Comparison of ENCODE assay signal across 8 cellular contexts in the genomic region with DNA sequence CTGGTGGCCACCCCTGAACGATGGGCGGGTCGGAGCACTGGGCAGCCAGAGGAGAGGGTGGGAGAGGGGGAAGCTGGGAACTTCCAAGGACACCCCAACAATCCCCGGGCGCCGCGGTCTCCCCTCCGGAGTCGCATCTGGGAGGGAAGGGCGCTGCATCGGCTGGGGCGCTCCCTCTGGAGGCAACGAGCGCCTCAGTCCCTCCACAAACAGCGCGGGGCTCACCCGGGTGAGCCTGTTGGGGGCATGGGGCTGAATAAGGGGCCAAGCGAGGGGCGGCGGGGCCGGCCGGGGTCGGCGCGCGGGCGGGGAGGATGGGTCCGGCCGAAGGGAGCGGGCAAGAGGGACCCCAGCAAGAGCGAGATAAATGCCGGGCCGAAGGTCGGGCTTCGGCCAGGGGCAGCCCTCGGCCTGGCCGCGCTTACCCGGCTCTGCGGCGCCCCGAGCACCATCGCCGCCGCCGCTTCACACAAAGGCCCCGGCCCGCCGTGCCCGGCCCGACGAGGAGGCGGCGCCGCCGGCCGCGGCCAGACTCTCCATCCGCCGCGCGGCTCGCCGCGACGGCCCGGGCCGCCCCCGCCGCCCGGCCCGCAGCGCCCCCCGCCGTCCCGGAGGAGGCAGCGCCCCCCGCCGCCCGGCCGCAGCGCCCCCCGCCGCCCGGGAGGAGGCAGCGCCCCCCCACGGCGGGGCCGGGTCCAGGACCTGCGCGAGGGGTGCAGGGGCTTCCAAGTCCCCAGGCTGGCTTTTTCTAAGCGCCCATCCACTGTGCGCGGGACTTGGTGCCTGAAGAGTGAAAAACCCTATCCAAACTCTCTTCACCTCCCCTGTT. TPM values are rescaled to one million over a fixed set of nuclear protein-coding genes. Genes with fewer than 3 reads are reported as not detected.
DNase-seq lines count a peak whose midpoint lies in the region; ATAC-seq, FAIRE-seq and TF ChIP-seq lines count a peak whose summit lies in the region.

A gene with protein sequence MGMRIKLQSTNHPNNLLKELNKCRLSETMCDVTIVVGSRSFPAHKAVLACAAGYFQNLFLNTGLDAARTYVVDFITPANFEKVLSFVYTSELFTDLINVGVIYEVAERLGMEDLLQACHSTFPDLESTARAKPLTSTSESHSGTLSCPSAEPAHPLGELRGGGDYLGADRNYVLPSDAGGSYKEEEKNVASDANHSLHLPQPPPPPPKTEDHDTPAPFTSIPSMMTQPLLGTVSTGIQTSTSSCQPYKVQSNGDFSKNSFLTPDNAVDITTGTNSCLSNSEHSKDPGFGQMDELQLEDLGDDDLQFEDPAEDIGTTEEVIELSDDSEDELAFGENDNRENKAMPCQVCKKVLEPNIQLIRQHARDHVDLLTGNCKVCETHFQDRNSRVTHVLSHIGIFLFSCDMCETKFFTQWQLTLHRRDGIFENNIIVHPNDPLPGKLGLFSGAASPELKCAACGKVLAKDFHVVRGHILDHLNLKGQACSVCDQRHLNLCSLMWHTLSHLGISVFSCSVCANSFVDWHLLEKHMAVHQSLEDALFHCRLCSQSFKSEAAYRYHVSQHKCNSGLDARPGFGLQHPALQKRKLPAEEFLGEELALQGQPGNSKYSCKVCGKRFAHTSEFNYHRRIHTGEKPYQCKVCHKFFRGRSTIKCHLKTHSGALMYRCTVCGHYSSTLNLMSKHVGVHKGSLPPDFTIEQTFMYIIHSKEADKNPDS (minus strand): TSS at position 567 of the 829 bp plus-strand sequence. CDS start 1,629 bp downstream, outside the sequence.

- peak within 1 kb of the TSS; percentile 19 to 90 (median 85) for H3K27ac ChIP-seq in tibial nerve

- no peak for TF ChIP-seq EP300 in tibial nerve (IDR thresholded peaks at IDR 0.05)

- DNase-seq in CD1c-positive myeloid dendritic cell (ENCODE audit: extremely low spot score), result peak; percentile 81
- peak; percentile 49 for DNase-seq in HK-2 (ENCODE audit: unreplicated experiment)
- DNase-seq in RCC 7860 (ENCODE audit: low spot score), result peak; percentile 7
- peak; percentile 67 for DNase-seq in activated gamma-delta T cell treated with Interleukin-2 at 50 U/mL for 16 hours
- peak; percentile 24 for DNase-seq in foreskin melanocyte
- DNase-seq in nucleus accumbens (lab: John Stamatoyannopoulos, UW), result peak in 42 of 56 donors; percentile 6 to 72 (median 34)
- DNase-seq in tibial nerve (ENCODE audit: low spot score in 2 of 2), result no peak

- TF ChIP-seq POLR2A in tibial nerve (IDR thresholded peaks at IDR 0.05), result no peak

- TF ChIP-seq CTCF in tibial nerve (IDR thresholded peaks at IDR 0.05), result peak; percentile 58 to 84 (median 64)

- H3K36me3 ChIP-seq in tibial nerve, result peaks cover 0 to 36% (median 0%) of the 10 kb centered on the region in 3 donors

- no peaks in the 10 kb centered on the region for H3K9me3 ChIP-seq in tibial nerve

- 1% methylated on average over 24 to 38 of the region's 94 CpGs for WGBS in tibial nerve, 2 donors

- peaks cover 0 to 47% (median 19%) of the 10 kb centered on the region in 4 donors for H3K4me1 ChIP-seq in tibial nerve

- H3K27me3 ChIP-seq in tibial nerve, result no peaks in the 10 kb centered on the region

- peak; percentile 64 for ATAC-seq in GM19328 (IDR thresholded peaks at IDR 0.05; ENCODE audit: unreplicated experiment)

- H3K4me3 ChIP-seq in tibial nerve, result peak within 1 kb of the TSS; percentile 80 to 97 (median 92)

- no peak for FAIRE-seq in RCC 7860 (lab: Jason Lieb, UNC)

RNA-seq across cellular contexts. Expression of the gene that starts here (rescaled TPM):
- 1 to 10 TPM; 3.6 to 6.8 (median 5.4) TPM for total RNA-seq in tibial nerve

Comparison
In these comparisons a context has a peak if more than half of its experiments do, and no peak if none do; other contexts are left out.
1. DNase-seq: peak in CD1c-positive myeloid dendritic cell (single experiment), HK-2 (single experiment), RCC 7860 (single experiment), activated gamma-delta T cell treated with Interleukin-2 at 50 U/mL for 16 hours (single experiment), foreskin melanocyte (single experiment) and nucleus accumbens (42 of 56); none in tibial nerve (0 of 2).